Comparison of ENCODE assay signal across 8 cellular contexts in genomic region chr16:47037396-47037745, GRCh38.
A peak's percentile ranks its signal among the peaks of the same experiment; 100 is the strongest.
DNase-seq lines count a peak whose midpoint lies in the region; ATAC-seq and TF ChIP-seq lines count a peak whose summit lies in the region.

No MANE protein-coding gene starts in this region.

- H2AFZ ChIP-seq in osteoblast (ENCODE audit: low read length) = peak overlapping the region; percentile 92

- ATAC-seq in GM19463 (IDR thresholded peaks at IDR 0.05; ENCODE audit: unreplicated experiment) = peak; percentile 40
- ATAC-seq in HG03521 (IDR thresholded peaks at IDR 0.05; ENCODE audit: unreplicated experiment) = peak; percentile 37
- ATAC-seq in activated CD8-positive, alpha-beta T cell treated with anti-CD3 and anti-CD28 coated beads for 36 hours = peak; percentile 55

- POLR2A ChIA-PET in activated CD8-positive, alpha-beta T cell treated with anti-CD3 and anti-CD28 coated beads for 36 hours (lab: Charles Lee) = interaction anchor here (0.6 kb wide), 1 partner anchor 91 kb away, joined by 3 read pairs; no protein-coding TSS in a partner anchor

- peaks cover 0 to 58% (median 38%) of the 10 kb centered on the region in 10 experiments; a peak in 17 of 20 replicates for H3K4me1 ChIP-seq in BLaER1 treated with 17β-estradiol and CSF1 and Interleukin-3, amounts not matched to agents 10 nM and 100 nM
- peaks cover 5% of the 10 kb centered on the region for H3K4me1 ChIP-seq in osteoblast (ENCODE audit: insufficient read depth, low read length)

- peaks cover 7% of the 10 kb centered on the region for H3K27me3 Mint-ChIP-seq in activated CD8-positive, alpha-beta T cell treated with anti-CD3 and anti-CD28 coated beads for 36 hours

- H3K36me3 Mint-ChIP-seq in activated CD8-positive, alpha-beta T cell treated with anti-CD3 and anti-CD28 coated beads for 36 hours (ENCODE audit: low read depth) = no peaks in the 10 kb centered on the region

- TF ChIP-seq CTCF in activated CD8-positive, alpha-beta T cell treated with anti-CD3 and anti-CD28 coated beads for 36 hours (IDR thresholded peaks at IDR 0.05) = no peak
- TF ChIP-seq CTCF in fibroblast of pulmonary artery (IDR thresholded peaks at IDR 0.05; ENCODE audit: low read length, missing control alignments) = no peak
- no peak for TF ChIP-seq CTCF in osteoblast (IDR thresholded peaks at IDR 0.05; ENCODE audit: extremely low read depth, low read depth, low read length)

- no peaks in the 10 kb centered on the region for H3K79me2 ChIP-seq in osteoblast (ENCODE audit: insufficient read depth, low read length)

- H3K4me3 Mint-ChIP-seq in activated CD8-positive, alpha-beta T cell treated with anti-CD3 and anti-CD28 coated beads for 36 hours = peak overlapping the region; percentile 69

- peak overlapping the region; percentile 66 to 84 (median 74) for H3K4me3 ChIP-seq in BLaER1 treated with 17β-estradiol and CSF1 and Interleukin-3, amounts not matched to agents 10 nM and 100 nM
- H3K4me3 ChIP-seq in fibroblast of pulmonary artery (replicated peaks; ENCODE audit: low read depth, low read length) (peak overlapping the region; percentile 60), osteoblast (ENCODE audit: insufficient read depth, low read length) (peak overlapping the region; percentile 79)

- intact Hi-C loops in activated CD8-positive, alpha-beta T cell treated with anti-CD3 and anti-CD28 coated beads for 36 hours (cut with micrococcal nuclease) = loop anchor here (10.0 kb wide), 1 partner anchor 1127 kb away; no protein-coding TSS in a partner anchor

- H3K36me3 ChIP-seq in BLaER1 treated with 17β-estradiol and CSF1 and Interleukin-3, amounts not matched to agents 10 nM and 100 nM = no peaks in the 10 kb centered on the region
- no peaks in the 10 kb centered on the region for H3K36me3 ChIP-seq in osteoblast (ENCODE audit: insufficient read depth, low read length)

- H4K20me1 ChIP-seq in BLaER1 treated with 17β-estradiol and CSF1 and Interleukin-3, amounts not matched to agents 10 nM and 100 nM = no peaks in the 10 kb centered on the region
- H4K20me1 ChIP-seq in osteoblast (ENCODE audit: insufficient read depth, low read length) = no peaks in the 10 kb centered on the region

- peaks cover 3% of the 10 kb centered on the region for H3K4me1 Mint-ChIP-seq in activated CD8-positive, alpha-beta T cell treated with anti-CD3 and anti-CD28 coated beads for 36 hours (ENCODE audit: low read depth)

- H3K27me3 ChIP-seq in BLaER1 treated with 17β-estradiol and CSF1 and Interleukin-3, amounts not matched to agents 10 nM and 100 nM = peaks cover 0 to 9% (median 4%) of the 10 kb centered on the region in 11 experiments; a peak in 4 of 22 replicates
- peaks cover 2% of the 10 kb centered on the region for H3K27me3 ChIP-seq in osteoblast (ENCODE audit: insufficient read depth, low read length)

- CTCF ChIA-PET in activated CD8-positive, alpha-beta T cell treated with anti-CD3 and anti-CD28 coated beads for 36 hours (lab: Charles Lee) = interaction anchor here (0.6 to 3.0 kb wide), 43 partner anchors 9 to 1129 kb away, joined by 3 to 32 read pairs (median 4); partner anchors contain the start of genes DNAJA2 and NETO2

- H3K27ac Mint-ChIP-seq in activated CD8-positive, alpha-beta T cell treated with anti-CD3 and anti-CD28 coated beads for 36 hours = no peak overlapping the region

- H3K9me3 Mint-ChIP-seq in activated CD8-positive, alpha-beta T cell treated with anti-CD3 and anti-CD28 coated beads for 36 hours = no peaks in the 10 kb centered on the region

- peak; percentile 60 for DNase-seq in activated CD8-positive, alpha-beta T cell treated with anti-CD3 and anti-CD28 coated beads for 36 hours
- DNase-seq in fibroblast of pulmonary artery (ENCODE audit: low read depth) = peak; percentile 16
- DNase-seq in osteoblast (ENCODE audit: insufficient read length, low spot score, missing footprints) = no peak
- DNase-seq in HT-29 (ENCODE audit: low spot score) = no peak
- no peak for DNase-seq in NOMO-1 treated with dmso at 0.1 percent for 144 hours (lab: John Stamatoyannopoulos, UW; ENCODE audit: unreplicated experiment)

- peak overlapping the region; percentile 75 to 96 (median 94) for H3K4me2 ChIP-seq in BLaER1 treated with 17β-estradiol and CSF1 and Interleukin-3, amounts not matched to agents 10 nM and 100 nM
- H3K4me2 ChIP-seq in osteoblast (ENCODE audit: insufficient read depth, low read length) = peak overlapping the region; percentile 83

- H3K9ac ChIP-seq in BLaER1 treated with 17β-estradiol and CSF1 and Interleukin-3, amounts not matched to agents 10 nM and 100 nM = peak overlapping the region; percentile 75 to 87 (median 82)

- H3K27ac ChIP-seq in BLaER1 treated with 17β-estradiol and CSF1 and Interleukin-3, amounts not matched to agents 10 nM and 100 nM = peak overlapping the region; percentile 52 to 82 (median 77); a peak in 21 of 22 replicates
- no peak overlapping the region for H3K27ac ChIP-seq in osteoblast (ENCODE audit: low read depth, low read length)

- no peaks in the 10 kb centered on the region for H3K9me3 ChIP-seq in BLaER1 treated with 17β-estradiol and CSF1 and Interleukin-3, amounts not matched to agents 10 nM and 100 nM (replicated peaks in 1 of 11)
- no peaks in the 10 kb centered on the region for H3K9me3 ChIP-seq in osteoblast (ENCODE audit: low read depth, low read length)

Comparison
In these comparisons a context has a peak if more than half of its experiments do, and no peak if none do; other contexts are left out.
1. DNase-seq: peak in activated CD8-positive, alpha-beta T cell treated with anti-CD3 and anti-CD28 coated beads for 36 hours (single experiment) and fibroblast of pulmonary artery (single experiment); none in osteoblast (single experiment), HT-29 (single experiment) and NOMO-1 treated with dmso at 0.1 percent for 144 hours (single experiment).
2. Peak in every context shown above with its lines, with median percentiles within 50 percentile points of each other: H3K4me3 ChIP-seq and ATAC-seq.